Comparison of ENCODE assay signal across 14 cellular contexts in genomic region chr14:39203659-39204606, GRCh38. TPM values are rescaled to one million over a fixed set of nuclear protein-coding genes. Genes with fewer than 3 reads are reported as not detected.
DNase-seq lines count a peak whose midpoint lies in the region; ATAC-seq, FAIRE-seq and TF ChIP-seq lines count a peak whose summit lies in the region.
"Had no signal": no experiment of that assay in that cellular context is flagged by ENCODE, and none has a peak within 500 bp of the region (broad histone marks: within the 10 kb centered on the region; RNA-seq: fewer than 3 reads in every experiment).

No MANE protein-coding gene starts in this region.

- H3K9me3 ChIP-seq in Panc1 (ENCODE audit: control insufficient read depth, insufficient read depth, low read depth, low read length) (no peaks in the 10 kb centered on the region), small intestine (ENCODE audit: control insufficient read depth, low read depth) (no peaks in the 10 kb centered on the region), right cardiac atrium (ENCODE audit: control insufficient read depth, low read length) (no peaks in the 10 kb centered on the region)

- no peaks in the 10 kb centered on the region for H3K4me1 ChIP-seq in Panc1 (ENCODE audit: control insufficient read depth, insufficient read depth, low read length)
- H3K4me1 ChIP-seq in small intestine (ENCODE audit: control insufficient read depth in 2 of 2, insufficient read depth in 1 of 2, low read depth in 1 of 2, low read length in 1 of 2): peaks cover 0 to 2% of the 10 kb centered on the region in 2 donors
- H3K4me1 ChIP-seq in right cardiac atrium (ENCODE audit: control insufficient read depth, insufficient read depth, low read length): no peaks in the 10 kb centered on the region

- CTCF ChIA-PET in Panc1 (lab: Charles Lee): interaction anchor here (0.6 kb wide), 1 partner anchor 105 kb away, joined by 3 read pairs; no protein-coding TSS in a partner anchor

- H3K36me3 ChIP-seq in Panc1 (ENCODE audit: control insufficient read depth, insufficient read depth, low read length) (no peaks in the 10 kb centered on the region), small intestine (ENCODE audit: control insufficient read depth in 2 of 2, insufficient read depth in 2 of 2, low read length in 2 of 2) (no peaks in the 10 kb centered on the region)

- H3K27me3 ChIP-seq in Panc1 (ENCODE audit: control insufficient read depth, insufficient read depth, low read length) (no peaks in the 10 kb centered on the region), small intestine (ENCODE audit: control insufficient read depth in 2 of 2, insufficient read depth in 2 of 2, low read length in 2 of 2) (no peaks in the 10 kb centered on the region), right cardiac atrium (ENCODE audit: control insufficient read depth, insufficient read depth) (no peaks in the 10 kb centered on the region)

- no peak for TF ChIP-seq CTCF in Panc1 (IDR thresholded peaks at IDR 0.05)

- intact Hi-C loops in Panc1 (cut with micrococcal nuclease; ENCODE audit: unreplicated experiment): no loop called here
- intact Hi-C loops in left cardiac atrium (cut with DNase I): no loop called here
- intact Hi-C loops in right cardiac atrium (cut with DNase I): no loop called here

- FAIRE-seq in small intestine (lab: Jason Lieb, UNC): no peak
- FAIRE-seq: A204.1 had no signal

- H3K4me3 ChIP-seq in Panc1 (ENCODE audit: low read depth in 2 of 2, low read length in 2 of 2) (no peak overlapping the region), small intestine (ENCODE audit: low read depth in 1 of 2, low read length in 2 of 2) (no peak overlapping the region), right cardiac atrium (ENCODE audit: low read length) (no peak overlapping the region)

- 68 to 78% (median 73%) methylated on average over 5 of the region's 5 CpGs for WGBS in small intestine, 3 donors
- 68% methylated on average over 5 of the region's 5 CpGs for WGBS in right cardiac atrium

- POLR2A ChIA-PET in Panc1 (lab: Charles Lee): no interaction called here

- peak overlapping the region; percentile 23; the same call in 1 of the 2 replicates for H3K27ac ChIP-seq in Panc1 (ENCODE audit: low read length)
- peak overlapping the region; percentile 35 to 45 for H3K27ac ChIP-seq in small intestine (ENCODE audit: low read depth in 1 of 2, low read length in 1 of 2)
- H3K27ac ChIP-seq in right cardiac atrium (ENCODE audit: low read length): no peak overlapping the region

- DNase-seq in NCI-H82 (lab: John Stamatoyannopoulos, UW): peak; percentile 53
- no peak for DNase-seq in NCI-H82 treated with DMSO at 0.1 percent for 48 hours (lab: John Stamatoyannopoulos, UW; ENCODE audit: unreplicated experiment)
- DNase-seq in Panc1 (ENCODE audit: low read depth, low spot score): no peak
- peak; percentile 91 for DNase-seq in small intestine
- no peak for DNase-seq in left cardiac atrium
- DNase-seq in G401 (ENCODE audit: low spot score): no peak
- no peak for DNase-seq in right cardiac atrium
- DNase-seq: activated T-cell treated with anti-CD3 and anti-CD28 coated beads, Interleukin-2, amount 50 U/mL, for 48 hours; CD8-positive, alpha-beta T cell; HFFc6; mesenchymal stem cell; T-helper 1 cell had no signal

- peak; percentile 42; the same call in 1 of the 2 replicates for ATAC-seq in Panc1
- ATAC-seq in esophagus mucosa: peak; percentile 68
- no peak for ATAC-seq in left cardiac atrium
- no peak for ATAC-seq in right cardiac atrium
- ATAC-seq: CD8-positive, alpha-beta T cell had no signal

- no TSS peak for BruUV-seq in Panc1 (replicated peaks; lab: Mats Ljungman, UMichigan)

- in situ Hi-C loops in Panc1 (cut with HindIII; ENCODE audit: low pct_unique_long_range_greater_than_20kb, low sequenced_read_pairs) (no loop called here), G401 (cut with HindIII; ENCODE audit: low sequenced_read_pairs) (no loop called here)

RNA-seq across cellular contexts. Expression of gene PNN, which starts 28.9 kb away (rescaled TPM):
- total RNA-seq in Panc1 (2021; ENCODE audit: unreplicated experiment): 55.4 TPM
- 39.3 TPM for polyA plus RNA-seq in Panc1 (2012; ENCODE audit: insufficient read length)
- total RNA-seq in esophagus mucosa: 24.3 TPM
- polyA plus RNA-seq in small intestine: 10 to 100 TPM; 21.1 to 33.1 (median 25.3) TPM
- 10 to 100 TPM; 27.1 to 31.2 TPM for total RNA-seq in left cardiac atrium
- 11.8 and 13.7 TPM in 2 replicates for total RNA-seq in G401 (2014; rRNA removed; shearing (Covaris generic))
- total RNA-seq in right cardiac atrium: 10 to 100 TPM; 25.2 to 32.5 (median 29.6) TPM
- 22.4 TPM for polyA plus RNA-seq in right cardiac atrium

RNA-seq across cellular contexts. Expression of gene MIA2, which starts 29.8 kb away (rescaled TPM):
- total RNA-seq in Panc1 (2021; ENCODE audit: unreplicated experiment): 19.2 TPM
- polyA plus RNA-seq in Panc1 (2012; ENCODE audit: insufficient read length): 7.4 TPM
- 45.1 TPM for total RNA-seq in esophagus mucosa
- polyA plus RNA-seq in small intestine: 100 to 1,000 TPM in 2 of 3 donors, 10 to 100 TPM in 1; 55.3 to 264 (median 161) TPM
- 10 to 100 TPM; 16.9 to 20.2 TPM for total RNA-seq in left cardiac atrium
- total RNA-seq in G401 (2014; rRNA removed; shearing (Covaris generic)): 12.1 and 22.2 TPM in 2 replicates
- 10 to 100 TPM; 17.7 to 32.7 (median 24.5) TPM for total RNA-seq in right cardiac atrium
- 21.8 TPM for polyA plus RNA-seq in right cardiac atrium

RNA-seq across cellular contexts. Expression of gene TRAPPC6B, which starts 33.8 kb away (rescaled TPM):
- 15.1 TPM for total RNA-seq in Panc1 (2021; ENCODE audit: unreplicated experiment)
- polyA plus RNA-seq in Panc1 (2012; ENCODE audit: insufficient read length): 6.6 TPM
- total RNA-seq in esophagus mucosa: 24.3 TPM
- 10 to 100 TPM; 10.8 to 12.3 (median 12.0) TPM for polyA plus RNA-seq in small intestine
- 10 to 100 TPM; 21.1 to 25.0 TPM for total RNA-seq in left cardiac atrium
- total RNA-seq in G401 (2014; rRNA removed; shearing (Covaris generic)): 9.4 and 11.0 TPM in 2 replicates
- total RNA-seq in right cardiac atrium: 10 to 100 TPM; 22.0 to 26.6 (median 23.1) TPM
- polyA plus RNA-seq in right cardiac atrium: 10.3 TPM

Comparison
In these comparisons a context has a peak if more than half of its experiments do, and no peak if none do; other contexts are left out.
1. DNase-seq: peak in NCI-H82 (single experiment) and small intestine (single experiment); none in NCI-H82 treated with DMSO at 0.1 percent for 48 hours (single experiment), Panc1 (single experiment), left cardiac atrium (single experiment), G401 (single experiment) and right cardiac atrium (0 of 3).
2. ATAC-seq: peak in Panc1 (single experiment) and esophagus mucosa (single experiment); none in left cardiac atrium (0 of 2) and right cardiac atrium (0 of 2).